Comparison of ENCODE assay signal across 1 cellular context in genomic region chr17:66386789-66387351, GRCh38.
TF ChIP-seq lines count a peak whose summit lies in the region.

No MANE protein-coding gene starts in this region.

TF ChIP-seq in HepG2, 621 proteins besides CTCF, POLR2A, EP300 and RAD21 (continued from another document and continues in another):
- TF ChIP-seq ATF5 (CRISPR knock-in tag; IDR thresholded peaks at IDR 0.05; ENCODE audit: low read depth) = no peak
- peak; percentile 42; the same call in 1 of the 2 replicates for TF ChIP-seq FOXP4 (CRISPR knock-in tag; IDR thresholded peaks at IDR 0.05)
- no peak for TF ChIP-seq PHF20 (CRISPR knock-in tag; IDR thresholded peaks at IDR 0.05)
- no peak for TF ChIP-seq ZNF790 (CRISPR knock-in tag; IDR thresholded peaks at IDR 0.05; ENCODE audit: borderline replicate concordance)
- TF ChIP-seq FOXA3 (CRISPR knock-in tag; IDR thresholded peaks at IDR 0.05) = 0 out of 2 replicates have a peak, but pooled peaks have one; percentile 23
- TF ChIP-seq CEBPG (CRISPR knock-in tag; IDR thresholded peaks at IDR 0.05) = peak; percentile 49; the same call in 1 of the 2 replicates
- no peak for TF ChIP-seq ZBTB43 (CRISPR knock-in tag; conservative IDR thresholded peaks at IDR 0.05)
- 0 out of 2 replicates have a peak, but pooled peaks have one; percentile 18 for TF ChIP-seq KMT2B (CRISPR knock-in tag; IDR thresholded peaks at IDR 0.05)
- no peak for TF ChIP-seq ZNF143 (CRISPR knock-in tag; IDR thresholded peaks at IDR 0.05)
- no peak for TF ChIP-seq ZMAT3 (CRISPR knock-in tag; conservative IDR thresholded peaks at IDR 0.05)
- 0 out of 2 replicates have a peak, but pooled peaks have one; percentile 6 for TF ChIP-seq ZNF652 (CRISPR knock-in tag; IDR thresholded peaks at IDR 0.05; ENCODE audit: borderline replicate concordance, low read depth)
- peak; percentile 46; the same call in 1 of the 2 replicates for TF ChIP-seq AHDC1 (CRISPR knock-in tag; IDR thresholded peaks at IDR 0.05; ENCODE audit: borderline replicate concordance)
- peak; percentile 21; the same call in 1 of the 2 replicates for TF ChIP-seq SAP130 (CRISPR knock-in tag; IDR thresholded peaks at IDR 0.05; ENCODE audit: low read depth)
- TF ChIP-seq THAP9 (CRISPR knock-in tag; IDR thresholded peaks at IDR 0.05; ENCODE audit: borderline replicate concordance) = no peak
- peak; percentile 76 for TF ChIP-seq PPARG (CRISPR knock-in tag; conservative IDR thresholded peaks at IDR 0.05)
- no peak for TF ChIP-seq KIAA2018 (CRISPR knock-in tag; IDR thresholded peaks at IDR 0.05; ENCODE audit: borderline replicate concordance)
- peak; percentile 45 for TF ChIP-seq PBX2 (CRISPR knock-in tag; IDR thresholded peaks at IDR 0.05)
- peak; percentile 32; the same call in 1 of the 2 replicates for TF ChIP-seq FOSL2 (CRISPR knock-in tag; IDR thresholded peaks at IDR 0.05)
- TF ChIP-seq ZNF431 (CRISPR knock-in tag; IDR thresholded peaks at IDR 0.05; ENCODE audit: borderline replicate concordance, low read depth) = no peak
- no peak for TF ChIP-seq PRDM15 (CRISPR knock-in tag; IDR thresholded peaks at IDR 0.05)
- no peak for TF ChIP-seq NR2F2 (IDR thresholded peaks at IDR 0.05; ENCODE audit: borderline replicate concordance, low read depth)
- TF ChIP-seq FLYWCH1 (CRISPR knock-in tag; IDR thresholded peaks at IDR 0.05) = no peak
- no peak for TF ChIP-seq FOXO1 (CRISPR knock-in tag; IDR thresholded peaks at IDR 0.05)
- TF ChIP-seq ZBTB21 (CRISPR knock-in tag; IDR thresholded peaks at IDR 0.05) = peak; percentile 68; the same call in 1 of the 2 replicates
- TF ChIP-seq ZNF644 (CRISPR knock-in tag; IDR thresholded peaks at IDR 0.05; ENCODE audit: low read depth) = 0 out of 2 replicates have a peak, but pooled peaks have one; percentile 14
